1 cellular context compared by ENCODE assay signal in the genomic region with DNA sequence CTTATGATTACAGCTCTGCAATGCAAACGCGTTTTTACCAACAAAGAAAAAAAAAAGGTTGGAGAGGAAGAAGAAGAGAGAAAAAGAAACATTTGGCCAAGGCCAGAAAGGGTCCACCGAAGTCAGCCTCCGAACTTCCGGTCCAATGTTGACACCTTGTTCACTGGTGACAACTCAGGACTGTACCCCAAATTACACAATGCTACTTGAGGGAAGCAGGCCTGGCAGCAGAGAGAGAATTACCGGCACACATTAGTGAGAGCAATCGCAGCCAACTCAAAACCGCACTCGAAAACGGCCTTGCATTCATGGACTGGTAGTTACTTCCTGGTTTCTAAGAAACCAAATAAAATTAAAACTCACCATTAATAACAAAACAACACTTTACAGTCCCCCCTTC.
TF ChIP-seq lines count a peak whose summit lies in the region.

No MANE protein-coding gene starts in this region.

TF ChIP-seq in HepG2, 621 proteins besides CTCF, POLR2A, EP300 and RAD21 (continued from another document):
- TF ChIP-seq, protein P1, sequence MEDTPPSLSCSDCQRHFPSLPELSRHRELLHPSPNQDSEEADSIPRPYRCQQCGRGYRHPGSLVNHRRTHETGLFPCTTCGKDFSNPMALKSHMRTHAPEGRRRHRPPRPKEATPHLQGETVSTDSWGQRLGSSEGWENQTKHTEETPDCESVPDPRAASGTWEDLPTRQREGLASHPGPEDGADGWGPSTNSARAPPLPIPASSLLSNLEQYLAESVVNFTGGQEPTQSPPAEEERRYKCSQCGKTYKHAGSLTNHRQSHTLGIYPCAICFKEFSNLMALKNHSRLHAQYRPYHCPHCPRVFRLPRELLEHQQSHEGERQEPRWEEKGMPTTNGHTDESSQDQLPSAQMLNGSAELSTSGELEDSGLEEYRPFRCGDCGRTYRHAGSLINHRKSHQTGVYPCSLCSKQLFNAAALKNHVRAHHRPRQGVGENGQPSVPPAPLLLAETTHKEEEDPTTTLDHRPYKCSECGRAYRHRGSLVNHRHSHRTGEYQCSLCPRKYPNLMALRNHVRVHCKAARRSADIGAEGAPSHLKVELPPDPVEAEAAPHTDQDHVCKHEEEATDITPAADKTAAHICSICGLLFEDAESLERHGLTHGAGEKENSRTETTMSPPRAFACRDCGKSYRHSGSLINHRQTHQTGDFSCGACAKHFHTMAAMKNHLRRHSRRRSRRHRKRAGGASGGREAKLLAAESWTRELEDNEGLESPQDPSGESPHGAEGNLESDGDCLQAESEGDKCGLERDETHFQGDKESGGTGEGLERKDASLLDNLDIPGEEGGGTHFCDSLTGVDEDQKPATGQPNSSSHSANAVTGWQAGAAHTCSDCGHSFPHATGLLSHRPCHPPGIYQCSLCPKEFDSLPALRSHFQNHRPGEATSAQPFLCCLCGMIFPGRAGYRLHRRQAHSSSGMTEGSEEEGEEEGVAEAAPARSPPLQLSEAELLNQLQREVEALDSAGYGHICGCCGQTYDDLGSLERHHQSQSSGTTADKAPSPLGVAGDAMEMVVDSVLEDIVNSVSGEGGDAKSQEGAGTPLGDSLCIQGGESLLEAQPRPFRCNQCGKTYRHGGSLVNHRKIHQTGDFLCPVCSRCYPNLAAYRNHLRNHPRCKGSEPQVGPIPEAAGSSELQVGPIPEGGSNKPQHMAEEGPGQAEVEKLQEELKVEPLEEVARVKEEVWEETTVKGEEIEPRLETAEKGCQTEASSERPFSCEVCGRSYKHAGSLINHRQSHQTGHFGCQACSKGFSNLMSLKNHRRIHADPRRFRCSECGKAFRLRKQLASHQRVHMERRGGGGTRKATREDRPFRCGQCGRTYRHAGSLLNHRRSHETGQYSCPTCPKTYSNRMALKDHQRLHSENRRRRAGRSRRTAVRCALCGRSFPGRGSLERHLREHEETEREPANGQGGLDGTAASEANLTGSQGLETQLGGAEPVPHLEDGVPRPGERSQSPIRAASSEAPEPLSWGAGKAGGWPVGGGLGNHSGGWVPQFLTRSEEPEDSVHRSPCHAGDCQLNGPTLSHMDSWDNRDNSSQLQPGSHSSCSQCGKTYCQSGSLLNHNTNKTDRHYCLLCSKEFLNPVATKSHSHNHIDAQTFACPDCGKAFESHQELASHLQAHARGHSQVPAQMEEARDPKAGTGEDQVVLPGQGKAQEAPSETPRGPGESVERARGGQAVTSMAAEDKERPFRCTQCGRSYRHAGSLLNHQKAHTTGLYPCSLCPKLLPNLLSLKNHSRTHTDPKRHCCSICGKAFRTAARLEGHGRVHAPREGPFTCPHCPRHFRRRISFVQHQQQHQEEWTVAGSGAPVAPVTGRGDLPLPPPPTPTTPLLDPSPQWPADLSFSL (CRISPR knock-in tag; IDR thresholded peaks at IDR 0.05), result no peak
- no peak for TF ChIP-seq FOXK1 (CRISPR knock-in tag; IDR thresholded peaks at IDR 0.05; ENCODE audit: borderline replicate concordance, low read depth)
- no peak for TF ChIP-seq ZFAT (CRISPR knock-in tag; conservative IDR thresholded peaks at IDR 0.05)
- no peak for TF ChIP-seq ATF6 (CRISPR knock-in tag; conservative IDR thresholded peaks at IDR 0.05)
- TF ChIP-seq, protein P2, sequence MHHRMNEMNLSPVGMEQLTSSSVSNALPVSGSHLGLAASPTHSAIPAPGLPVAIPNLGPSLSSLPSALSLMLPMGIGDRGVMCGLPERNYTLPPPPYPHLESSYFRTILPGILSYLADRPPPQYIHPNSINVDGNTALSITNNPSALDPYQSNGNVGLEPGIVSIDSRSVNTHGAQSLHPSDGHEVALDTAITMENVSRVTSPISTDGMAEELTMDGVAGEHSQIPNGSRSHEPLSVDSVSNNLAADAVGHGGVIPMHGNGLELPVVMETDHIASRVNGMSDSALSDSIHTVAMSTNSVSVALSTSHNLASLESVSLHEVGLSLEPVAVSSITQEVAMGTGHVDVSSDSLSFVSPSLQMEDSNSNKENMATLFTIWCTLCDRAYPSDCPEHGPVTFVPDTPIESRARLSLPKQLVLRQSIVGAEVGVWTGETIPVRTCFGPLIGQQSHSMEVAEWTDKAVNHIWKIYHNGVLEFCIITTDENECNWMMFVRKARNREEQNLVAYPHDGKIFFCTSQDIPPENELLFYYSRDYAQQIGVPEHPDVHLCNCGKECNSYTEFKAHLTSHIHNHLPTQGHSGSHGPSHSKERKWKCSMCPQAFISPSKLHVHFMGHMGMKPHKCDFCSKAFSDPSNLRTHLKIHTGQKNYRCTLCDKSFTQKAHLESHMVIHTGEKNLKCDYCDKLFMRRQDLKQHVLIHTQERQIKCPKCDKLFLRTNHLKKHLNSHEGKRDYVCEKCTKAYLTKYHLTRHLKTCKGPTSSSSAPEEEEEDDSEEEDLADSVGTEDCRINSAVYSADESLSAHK (CRISPR knock-in tag; IDR thresholded peaks at IDR 0.05; ENCODE audit: borderline replicate concordance), result no peak
- TF ChIP-seq, protein P3, sequence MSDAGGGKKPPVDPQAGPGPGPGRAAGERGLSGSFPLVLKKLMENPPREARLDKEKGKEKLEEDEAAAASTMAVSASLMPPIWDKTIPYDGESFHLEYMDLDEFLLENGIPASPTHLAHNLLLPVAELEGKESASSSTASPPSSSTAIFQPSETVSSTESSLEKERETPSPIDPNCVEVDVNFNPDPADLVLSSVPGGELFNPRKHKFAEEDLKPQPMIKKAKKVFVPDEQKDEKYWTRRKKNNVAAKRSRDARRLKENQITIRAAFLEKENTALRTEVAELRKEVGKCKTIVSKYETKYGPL (CRISPR knock-in tag; IDR thresholded peaks at IDR 0.05), result no peak
- no peak for TF ChIP-seq KDM5B (CRISPR knock-in tag; IDR thresholded peaks at IDR 0.05; ENCODE audit: borderline replicate concordance)
- TF ChIP-seq SP2 (CRISPR knock-in tag; IDR thresholded peaks at IDR 0.05), result no peak
- no peak for TF ChIP-seq KDM5A (IDR thresholded peaks at IDR 0.05; ENCODE audit: borderline replicate concordance, low read length)
- TF ChIP-seq TCF7 (IDR thresholded peaks at IDR 0.05; ENCODE audit: low read depth), result no peak
TF ChIP-seq in HepG2: peak in this region for 0.
